In the genomic region with DNA sequence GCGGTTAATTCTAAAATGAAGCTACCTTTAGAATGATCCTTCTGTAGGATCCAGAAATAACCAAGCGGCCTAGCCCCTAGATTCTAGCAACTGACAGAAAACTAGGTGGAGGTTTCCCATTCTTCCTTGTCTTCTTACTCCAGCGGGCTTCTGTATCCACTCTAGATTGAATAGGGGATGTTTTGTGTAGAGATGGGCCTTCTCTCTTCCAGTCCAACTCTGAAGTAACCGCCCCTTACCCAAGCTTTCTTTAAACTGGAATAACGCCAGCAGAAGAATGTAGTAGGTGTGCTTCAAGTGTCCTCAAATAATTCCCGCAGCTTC, we compare ENCODE assay signal across 8 cellular contexts. TPM values are rescaled to one million over a fixed set of nuclear protein-coding genes. Genes with fewer than 3 reads are reported as not detected.
DNase-seq lines count a peak whose midpoint lies in the region; ATAC-seq and TF ChIP-seq lines count a peak whose summit lies in the region.

No MANE protein-coding gene starts in this region.

- H3K4me3 Mint-ChIP-seq in dendritic cell treated with granulocyte-macrophage colony-stimulating factor and Interleukin-4, amounts not matched to agents 40 ng/mL and 50 ng/mL, for 4 days = peak overlapping the region; percentile 94
- H3K4me3 Mint-ChIP-seq in neural progenitor cell = peak overlapping the region; percentile 99

- H3K9me3 Mint-ChIP-seq in dendritic cell treated with granulocyte-macrophage colony-stimulating factor and Interleukin-4, amounts not matched to agents 40 ng/mL and 50 ng/mL, for 4 days = no peaks in the 10 kb centered on the region
- no peaks in the 10 kb centered on the region for H3K9me3 Mint-ChIP-seq in neural progenitor cell

- peak overlapping the region; percentile 94 for H3K27ac Mint-ChIP-seq in dendritic cell treated with granulocyte-macrophage colony-stimulating factor and Interleukin-4, amounts not matched to agents 40 ng/mL and 50 ng/mL, for 4 days
- H3K27ac Mint-ChIP-seq in neural progenitor cell = peak overlapping the region; percentile 95

- no peak for TF ChIP-seq CTCF in A673 (conservative IDR thresholded peaks at IDR 0.05; ENCODE audit: low read depth, low read length)
- TF ChIP-seq CTCF in neural progenitor cell (IDR thresholded peaks at IDR 0.05) = no peak

- CTCF ChIA-PET in A673 (lab: Charles Lee) = interaction anchor here (1.9 kb wide), 1 partner anchor 250 kb away, joined by 9 read pairs; no protein-coding TSS in a partner anchor

- H3K9ac ChIP-seq in HUES48 (ENCODE audit: low read depth, low read length) (peak overlapping the region; percentile 42; the same call in 1 of the 2 replicates), neural progenitor cell (no peak overlapping the region)

- H2AFZ ChIP-seq in neural progenitor cell (replicated peaks) = peak overlapping the region; percentile 89

- intact Hi-C loops in A673 (cut with micrococcal nuclease; ENCODE audit: unreplicated experiment) = no loop called here
- intact Hi-C loops in dendritic cell treated with granulocyte-macrophage colony-stimulating factor and Interleukin-4, amounts not matched to agents 40 ng/mL and 50 ng/mL, for 4 days (cut with micrococcal nuclease) = no loop called here

- H3K27me3 ChIP-seq in A673 (replicated peaks; ENCODE audit: insufficient read depth, low read depth, low read length, poor library complexity) = no peaks in the 10 kb centered on the region
- no peaks in the 10 kb centered on the region for H3K27me3 ChIP-seq in HUES48 (ENCODE audit: control insufficient read depth, insufficient read depth, low read length)
- no peaks in the 10 kb centered on the region for H3K27me3 ChIP-seq in neural progenitor cell

- DNase-seq in A673 (ENCODE audit: low spot score) (no peak), neural progenitor cell (ENCODE audit: low spot score) (no peak), amygdala (lab: John Stamatoyannopoulos, UW) (no peak), NCI-H2107 treated with DMSO at 0.1 percent for 48 hours (lab: John Stamatoyannopoulos, UW; ENCODE audit: unreplicated experiment) (no peak), COR-L47 (lab: John Stamatoyannopoulos, UW) (no peak)

- H3K9me3 ChIP-seq in A673 (ENCODE audit: low read depth, low read length, poor library complexity, severe bottlenecking) = no peaks in the 10 kb centered on the region
- H3K9me3 ChIP-seq in HUES48 (ENCODE audit: control insufficient read depth, insufficient read depth, low read length) = no peaks in the 10 kb centered on the region
- no peaks in the 10 kb centered on the region for H3K9me3 ChIP-seq in neural progenitor cell (ENCODE audit: low read depth)

- peak; percentile 19 for ATAC-seq in GM19455 (IDR thresholded peaks at IDR 0.05; ENCODE audit: unreplicated experiment)

- peaks cover 7% of the 10 kb centered on the region for H3K4me1 ChIP-seq in A673 (ENCODE audit: insufficient read depth, low read length, poor library complexity, severe bottlenecking)
- peaks cover 13% of the 10 kb centered on the region; the same call in 1 of the 2 replicates for H3K4me1 ChIP-seq in HUES48 (ENCODE audit: control insufficient read depth, insufficient read depth, low read length)
- H3K4me1 ChIP-seq in neural progenitor cell = peaks cover 16% of the 10 kb centered on the region

- H3K79me2 ChIP-seq in neural progenitor cell (ENCODE audit: low read depth) = peaks cover 53% of the 10 kb centered on the region

- POLR2A ChIA-PET in A673 (lab: Charles Lee; ENCODE audit: low non-redundant PET) = interaction anchor here (0.5 to 0.7 kb wide), 2 partner anchors 67 to 76 kb away, joined by 3 to 8 read pairs; a partner anchor contains a TSS

- no peaks in the 10 kb centered on the region for H3K36me3 ChIP-seq in A673 (ENCODE audit: insufficient read depth, low read length, poor library complexity, severe bottlenecking)
- H3K36me3 ChIP-seq in HUES48 (ENCODE audit: control insufficient read depth, insufficient read depth, low read length) = peaks cover 13% of the 10 kb centered on the region; the same call in 1 of the 2 replicates
- no peaks in the 10 kb centered on the region for H3K36me3 ChIP-seq in neural progenitor cell

- H3K4me2 ChIP-seq in neural progenitor cell = peak overlapping the region; percentile 83

- peaks cover 18% of the 10 kb centered on the region for H4K20me1 ChIP-seq in neural progenitor cell (ENCODE audit: low read depth)

- no peak overlapping the region for H3K27ac ChIP-seq in A673 (ENCODE audit: low read depth, low read length, poor library complexity, severe bottlenecking)
- H3K27ac ChIP-seq in HUES48 (ENCODE audit: low read depth, low read length) = no peak overlapping the region
- no peak overlapping the region for H3K27ac ChIP-seq in neural progenitor cell

- BruUV-seq in A673 (replicated peaks; lab: Mats Ljungman, UMichigan) = TSS peak; percentile 93

- H3K4me3 ChIP-seq in A673 (ENCODE audit: low read depth, low read length, poor library complexity, severe bottlenecking) = peak overlapping the region; percentile 87
- peak overlapping the region; percentile 99 for H3K4me3 ChIP-seq in HUES48 (ENCODE audit: low read depth, low read length)
- H3K4me3 ChIP-seq in neural progenitor cell = peak overlapping the region; percentile 88

- peaks cover 4% of the 10 kb centered on the region for H3F3A ChIP-seq in neural progenitor cell (ENCODE audit: low read depth)

- peaks cover 9% of the 10 kb centered on the region for H3K27me3 Mint-ChIP-seq in dendritic cell treated with granulocyte-macrophage colony-stimulating factor and Interleukin-4, amounts not matched to agents 40 ng/mL and 50 ng/mL, for 4 days
- H3K27me3 Mint-ChIP-seq in neural progenitor cell (ENCODE audit: insufficient read depth, low read depth) = no peaks in the 10 kb centered on the region

- peaks cover 29% of the 10 kb centered on the region for H3K36me3 Mint-ChIP-seq in dendritic cell treated with granulocyte-macrophage colony-stimulating factor and Interleukin-4, amounts not matched to agents 40 ng/mL and 50 ng/mL, for 4 days (ENCODE audit: low read depth)
- peaks cover 6% of the 10 kb centered on the region for H3K36me3 Mint-ChIP-seq in neural progenitor cell

- H3K4me1 Mint-ChIP-seq in dendritic cell treated with granulocyte-macrophage colony-stimulating factor and Interleukin-4, amounts not matched to agents 40 ng/mL and 50 ng/mL, for 4 days (ENCODE audit: low read depth) = peaks cover 19% of the 10 kb centered on the region
- H3K4me1 Mint-ChIP-seq in neural progenitor cell = peaks cover 20% of the 10 kb centered on the region

RNA-seq across cellular contexts. Expression of a gene that starts 0.4 kb away (rescaled TPM):
- 36.3 and 38.7 TPM in 2 replicates for total RNA-seq in A673 (2021)
- total RNA-seq in neural progenitor cell (ENCODE audit: low replicate concordance) = 28.8 and 35.7 TPM in 2 replicates
